In the genomic region with DNA sequence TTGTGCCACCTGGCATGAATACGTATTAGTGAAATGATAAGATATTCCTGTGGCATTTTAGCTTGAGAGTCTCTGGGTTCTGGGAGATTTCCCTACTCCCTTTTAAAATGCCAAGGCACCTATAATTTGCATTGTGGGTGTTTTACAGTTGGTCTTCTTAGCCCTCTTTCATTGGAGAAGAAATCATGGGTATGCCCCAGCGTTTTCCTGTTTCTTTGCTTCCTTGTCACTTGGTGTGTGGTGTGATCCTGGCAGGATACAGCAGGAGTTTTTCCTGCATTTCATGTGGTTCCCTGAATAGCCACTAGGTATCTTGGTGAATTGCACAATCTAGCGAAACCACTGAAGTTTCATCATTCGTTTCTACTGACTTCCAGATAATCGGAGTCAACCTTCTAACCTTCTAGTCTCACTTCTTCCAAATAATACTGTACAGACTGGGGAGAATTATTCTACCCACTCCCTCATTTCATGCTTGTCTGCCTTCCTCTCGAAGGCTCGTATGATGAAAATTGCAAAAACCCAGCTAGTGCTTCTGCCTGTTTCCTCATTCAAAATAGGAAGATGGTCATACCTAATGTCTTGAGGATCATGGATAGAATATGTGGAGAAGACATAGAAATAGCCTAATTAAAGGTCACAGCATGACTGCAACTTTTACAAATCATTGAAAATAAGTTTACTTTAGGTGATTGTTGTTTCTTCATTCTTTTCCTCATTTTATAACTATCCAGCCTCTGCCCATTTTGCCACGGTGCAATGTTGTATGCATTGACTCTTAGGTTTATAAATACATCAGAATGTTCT, we compare ENCODE assay signal across 8 cellular contexts. TPM values are rescaled to one million over a fixed set of nuclear protein-coding genes. Genes with fewer than 3 reads are reported as not detected.
A peak's percentile ranks its signal among the peaks of the same experiment; 100 is the strongest.
DNase-seq lines count a peak whose midpoint lies in the region; ATAC-seq and TF ChIP-seq lines count a peak whose summit lies in the region.

No MANE protein-coding gene starts in this region.

- no peak overlapping the region for H4K5ac ChIP-seq in IMR-90 (ENCODE audit: low read depth, low read length)

- no peak overlapping the region for H3K4me3 ChIP-seq in CD8-positive, alpha-beta T cell (ENCODE audit: low read depth, low read length)
- H3K4me3 ChIP-seq in IMR-90 (ENCODE audit: insufficient read depth, low read depth, low read length) (peak overlapping the region; percentile 72; the same call in 1 of the 2 replicates), thymus (ENCODE audit: low read length) (peak overlapping the region; percentile 18)

- peak overlapping the region; percentile 66 for H3K56ac ChIP-seq in IMR-90 (ENCODE audit: extremely low read depth, insufficient read depth, low read length)

- POLR2A ChIA-PET in CD8-positive, alpha-beta T cell (lab: Charles Lee), result no interaction called here
- POLR2A ChIA-PET in IMR-90 (lab: Charles Lee; ENCODE audit: unreplicated experiment), result no interaction called here
- POLR2A ChIA-PET in activated naive CD8-positive, alpha-beta T cell treated with anti-CD3 and anti-CD28 coated beads, Interleukin-2, amount 10 ng/mL, durations not matched to agents 7 days and 5 days (lab: Charles Lee), result interaction anchor here (0.8 to 14.2 kb wide), 14 partner anchors 31 to 270 kb away, joined by 3 to 734 read pairs (median 30); partner anchors contain the start of gene EDEM1

- peaks cover 7% of the 10 kb centered on the region for H3K36me3 ChIP-seq in CD8-positive, alpha-beta T cell (ENCODE audit: insufficient read depth, low read length)
- H3K36me3 ChIP-seq in IMR-90 (ENCODE audit: control insufficient read depth, insufficient read depth, low read length), result peaks cover 14% of the 10 kb centered on the region
- H3K36me3 ChIP-seq in thymus (ENCODE audit: control insufficient read depth, insufficient read depth), result no peaks in the 10 kb centered on the region

- peaks cover 66% of the 10 kb centered on the region for H3K4me1 ChIP-seq in CD8-positive, alpha-beta T cell (ENCODE audit: insufficient read depth, low read length)
- H3K4me1 ChIP-seq in IMR-90 (ENCODE audit: control insufficient read depth, insufficient read depth, low read length), result peaks cover 36% of the 10 kb centered on the region
- H3K4me1 ChIP-seq in thymus (ENCODE audit: control insufficient read depth, insufficient read depth, low read length), result peaks cover 12% of the 10 kb centered on the region

- TF ChIP-seq CTCF in CD8-positive, alpha-beta T cell (IDR thresholded peaks at IDR 0.05), result no peak
- peak; percentile 43 for TF ChIP-seq CTCF in IMR-90 (conservative IDR thresholded peaks at IDR 0.05; ENCODE audit: low read depth, low read length)

- H2AK5ac ChIP-seq in IMR-90 (ENCODE audit: low read depth, low read length), result peak overlapping the region; percentile 71

- no peak for DNase-seq in CD8-positive, alpha-beta T cell
- DNase-seq in IMR-90 (peak; percentile 81), kidney tubule cell (ENCODE audit: low spot score) (peak; percentile 89)
- DNase-seq in activated naive CD8-positive, alpha-beta T cell treated with anti-CD3 and anti-CD28 coated beads, Interleukin-2, amount 10 ng/mL, durations not matched to agents 7 days and 5 days, result no peak
- no peak for DNase-seq in activated effector memory CD4-positive, alpha-beta T cell treated with Interleukin-2 at 50 U/mL for 16 hours

- H3K27ac Mint-ChIP-seq in CD8-positive, alpha-beta T cell, result peak overlapping the region; percentile 45
- peak overlapping the region; percentile 99 for H3K27ac Mint-ChIP-seq in activated naive CD8-positive, alpha-beta T cell treated with anti-CD3 and anti-CD28 coated beads, Interleukin-2, amount 10 ng/mL, durations not matched to agents 7 days and 5 days

- ATAC-seq in CD8-positive, alpha-beta T cell, result no peak
- ATAC-seq in IMR-90 (ENCODE audit: low read depth) (no peak), HG03520 (IDR thresholded peaks at IDR 0.05; ENCODE audit: unreplicated experiment) (no peak), HG02588 (IDR thresholded peaks at IDR 0.05; ENCODE audit: unreplicated experiment) (no peak)
- ATAC-seq in activated naive CD8-positive, alpha-beta T cell treated with anti-CD3 and anti-CD28 coated beads, Interleukin-2, amount 10 ng/mL, durations not matched to agents 7 days and 5 days (ENCODE audit: low read depth), result no peak

- H3K9me3 Mint-ChIP-seq in CD8-positive, alpha-beta T cell, result no peaks in the 10 kb centered on the region
- H3K9me3 Mint-ChIP-seq in activated naive CD8-positive, alpha-beta T cell treated with anti-CD3 and anti-CD28 coated beads, Interleukin-2, amount 10 ng/mL, durations not matched to agents 7 days and 5 days, result no peaks in the 10 kb centered on the region

- peak overlapping the region; percentile 97 for H3K4me2 ChIP-seq in IMR-90 (ENCODE audit: low read depth, low read length)

- peak overlapping the region; percentile 58 for H2BK120ac ChIP-seq in IMR-90 (ENCODE audit: low read depth, low read length)

- peak overlapping the region; percentile 72; the same call in 1 of the 2 replicates for H3K9ac ChIP-seq in IMR-90 (ENCODE audit: low read depth, low read length)

- H4K8ac ChIP-seq in IMR-90 (ENCODE audit: low read depth in 2 of 2, low read length in 2 of 2), result peak overlapping the region in 1 of 2 experiments; percentile 56; a peak in 2 of 4 replicates

- peak overlapping the region; percentile 70 for H3K14ac ChIP-seq in IMR-90 (replicated peaks; ENCODE audit: low read depth, low read length)

- TF ChIP-seq RAD21 in IMR-90 (IDR thresholded peaks at IDR 0.05; ENCODE audit: low read length), result no peak

- intact Hi-C loops in CD8-positive, alpha-beta T cell (cut with DNase I, micrococcal nuclease), result loop anchor here (2.0 to 10.0 kb wide), 6 partner anchors 15 to 677 kb away; partner anchors contain the start of gene SETMAR (in 1 of the 2)
- intact Hi-C loops in IMR-90 (cut with micrococcal nuclease), result loop anchor here (2.0 to 5.0 kb wide), 2 partner anchors 75 to 215 kb away; no protein-coding TSS in a partner anchor

- no peak overlapping the region for H2AFZ ChIP-seq in IMR-90 (replicated peaks; ENCODE audit: low read length, poor library complexity)

- dilution Hi-C loops in IMR-90 (cut with HindIII; ENCODE audit: low sequenced_read_pairs, unreplicated experiment), result no loop called here

- H3K27me3 Mint-ChIP-seq in CD8-positive, alpha-beta T cell (ENCODE audit: low read depth), result no peaks in the 10 kb centered on the region
- no peaks in the 10 kb centered on the region for H3K27me3 Mint-ChIP-seq in activated naive CD8-positive, alpha-beta T cell treated with anti-CD3 and anti-CD28 coated beads, Interleukin-2, amount 10 ng/mL, durations not matched to agents 7 days and 5 days

- no peaks in the 10 kb centered on the region for H3K9me3 ChIP-seq in CD8-positive, alpha-beta T cell (ENCODE audit: low read length)
- H3K9me3 ChIP-seq in IMR-90 (ENCODE audit: control insufficient read depth, insufficient read depth, low read length) (no peaks in the 10 kb centered on the region), thymus (ENCODE audit: control insufficient read depth) (no peaks in the 10 kb centered on the region)

- H3K27ac ChIP-seq in CD8-positive, alpha-beta T cell (ENCODE audit: low read depth, low read length), result no peak overlapping the region
- no peak overlapping the region for H3K27ac ChIP-seq in IMR-90 (ENCODE audit: insufficient read depth, low read length)
- no peak overlapping the region for H3K27ac ChIP-seq in thymus (ENCODE audit: low read depth)

- H3K27me3 ChIP-seq in CD8-positive, alpha-beta T cell (ENCODE audit: insufficient read depth, low read length), result no peaks in the 10 kb centered on the region
- no peaks in the 10 kb centered on the region for H3K27me3 ChIP-seq in IMR-90 (ENCODE audit: control insufficient read depth, insufficient read depth, low read length)
- H3K27me3 ChIP-seq in thymus (ENCODE audit: control insufficient read depth, insufficient read depth), result peaks cover 25% of the 10 kb centered on the region

- H3K4ac ChIP-seq in IMR-90 (ENCODE audit: low read depth, low read length), result peak overlapping the region; percentile 69; the same call in 1 of the 2 replicates

- peaks cover 64% of the 10 kb centered on the region for H3K4me1 Mint-ChIP-seq in CD8-positive, alpha-beta T cell (ENCODE audit: low read depth)
- H3K4me1 Mint-ChIP-seq in activated naive CD8-positive, alpha-beta T cell treated with anti-CD3 and anti-CD28 coated beads, Interleukin-2, amount 10 ng/mL, durations not matched to agents 7 days and 5 days, result peaks cover 32% of the 10 kb centered on the region

- peak overlapping the region; percentile 81; the same call in 1 of the 2 replicates for H3K23ac ChIP-seq in IMR-90 (ENCODE audit: low read depth, low read length)

- H4K91ac ChIP-seq in IMR-90 (ENCODE audit: insufficient read depth, low read depth, low read length), result no peak overlapping the region; the same call in 1 of the 2 replicates

- no peak overlapping the region for H2AK9ac ChIP-seq in IMR-90 (replicated peaks; ENCODE audit: low read depth, low read length, poor library complexity)

- CTCF ChIA-PET in CD8-positive, alpha-beta T cell (lab: Charles Lee), result interaction anchor here (0.6 to 5.1 kb wide), 11 partner anchors 9 to 271 kb away, joined by 3 to 47 read pairs (median 3); no protein-coding TSS in a partner anchor
- CTCF ChIA-PET in IMR-90 (lab: Yijun Ruan, JAX), result interaction anchor here (1.4 to 2.7 kb wide), 4 partner anchors 41 to 327 kb away, joined by 3 to 15 read pairs (median 11); no protein-coding TSS in a partner anchor

- no peak overlapping the region for H2BK15ac ChIP-seq in IMR-90 (ENCODE audit: low read depth, low read length)

- H3K36me3 Mint-ChIP-seq in CD8-positive, alpha-beta T cell, result peaks cover 33% of the 10 kb centered on the region
- H3K36me3 Mint-ChIP-seq in activated naive CD8-positive, alpha-beta T cell treated with anti-CD3 and anti-CD28 coated beads, Interleukin-2, amount 10 ng/mL, durations not matched to agents 7 days and 5 days, result peaks cover 64% of the 10 kb centered on the region

- H2BK20ac ChIP-seq in IMR-90 (ENCODE audit: low read depth, low read length), result peak overlapping the region; percentile 64; the same call in 1 of the 2 replicates

- peaks cover 16 to 55% of the 10 kb centered on the region in 2 experiments; a peak in 3 of 4 replicates for H3K79me1 ChIP-seq in IMR-90 (ENCODE audit: low read depth in 1 of 2, low read length in 2 of 2)

- peaks cover 24% of the 10 kb centered on the region; the same call in 1 of the 2 replicates for H4K20me1 ChIP-seq in IMR-90 (ENCODE audit: insufficient read depth, low read length)

- BruUV-seq in IMR-90 (replicated peaks; lab: Mats Ljungman, UMichigan), result no TSS peak

- peak; percentile 45 for TF ChIP-seq POLR2A in IMR-90 (IDR thresholded peaks at IDR 0.05; ENCODE audit: low read depth, low read length)

- in situ Hi-C loops in IMR-90 (cut with MboI; ENCODE audit: low sequenced_read_pairs), result loop anchor here (5.0 to 10.0 kb wide), 3 partner anchors 40 to 265 kb away; partner anchors contain the start of gene ARL8B

- H2BK5ac ChIP-seq in IMR-90 (ENCODE audit: low read depth, low read length, poor library complexity, severe bottlenecking), result peak overlapping the region; percentile 79

- H3K18ac ChIP-seq in IMR-90 (ENCODE audit: low read depth, low read length), result peak overlapping the region; percentile 12; the same call in 1 of the 2 replicates

- WGBS in IMR-90 (ENCODE audit: extremely low coverage in 2 of 2, insufficient read length in 1 of 2), 2 experiments, result 20% methylated on average over 1 of the region's 8 CpGs; no CpG with 5 or more reads in 1 of the 2 experiments
- 90% methylated on average over 8 of the region's 8 CpGs for WGBS in thymus

- H3K4me3 Mint-ChIP-seq in CD8-positive, alpha-beta T cell, result peak overlapping the region; percentile 63
- H3K4me3 Mint-ChIP-seq in activated naive CD8-positive, alpha-beta T cell treated with anti-CD3 and anti-CD28 coated beads, Interleukin-2, amount 10 ng/mL, durations not matched to agents 7 days and 5 days, result peak overlapping the region; percentile 98

- H3K9me1 ChIP-seq in IMR-90 (ENCODE audit: insufficient read depth, low read length), result peaks cover 10% of the 10 kb centered on the region

RNA-seq across cellular contexts. Expression of gene BHLHE40, which starts 2.7 kb away (rescaled TPM):
- 100 to 1,000 TPM; 246 to 253 TPM for total RNA-seq in CD8-positive, alpha-beta T cell
- total RNA-seq in IMR-90 (2012; rRNA removed), result 22.8 and 24.2 TPM in 2 replicates
- polyA plus RNA-seq in IMR-90 (2012; rRNA removed) (31.1 and 31.8 TPM in 2 replicates), thymus (30.1 TPM)
- polyA plus RNA-seq in IMR-90 (2012; cell fraction: cytosol; rRNA removed), result 26.0 and 43.6 TPM in 2 replicates
- polyA plus RNA-seq in IMR-90 (2012; cell fraction: nucleus; rRNA removed; ENCODE audit: low replicate concordance), result 147 and 366 TPM in 2 replicates
- total RNA-seq in activated naive CD8-positive, alpha-beta T cell treated with anti-CD3 and anti-CD28 coated beads, Interleukin-2, amount 10 ng/mL, durations not matched to agents 7 days and 5 days, result 100 to 1,000 TPM; 208 to 225 TPM

Comparison
In these comparisons a context has a peak if more than half of its experiments do, and no peak if none do; other contexts are left out.
1. DNase-seq: peak in IMR-90 (single experiment) and kidney tubule cell (single experiment); none in CD8-positive, alpha-beta T cell (0 of 7), activated naive CD8-positive, alpha-beta T cell treated with anti-CD3 and anti-CD28 coated beads, Interleukin-2, amount 10 ng/mL, durations not matched to agents 7 days and 5 days (single experiment) and activated effector memory CD4-positive, alpha-beta T cell treated with Interleukin-2 at 50 U/mL for 16 hours (single experiment).